Comparison of ENCODE assay signal across 20 cellular contexts in genomic region chr6:42740725-42741124, GRCh38. TPM values are rescaled to one million over a fixed set of nuclear protein-coding genes. Genes with fewer than 3 reads are reported as not detected.
"Had no signal": no experiment of that assay in that cellular context is flagged by ENCODE, and none has a peak within 500 bp of the region (broad histone marks: within the 10 kb centered on the region; RNA-seq: fewer than 3 reads in every experiment).

No MANE protein-coding gene starts in this region.

- ATAC-seq: activated T-helper 17 cell treated with anti-CD3 and anti-CD28 coated beads, Interleukin-2, amount 50 U/mL, for 72 hours; effector memory CD8-positive, alpha-beta T cell; left ventricle myocardium superior; stimulated activated naive CD8-positive, alpha-beta T cell treated with anti-CD3 and anti-CD28 coated beads, Interleukin-15, Interleukin-2, amounts not matched to agents 100 U/mL and 50 U/mL, for 24 hours had no signal

- H3K27me3 ChIP-seq: neural progenitor cell, right atrium auricular region, suprapubic skin, transverse colon, vagina had no signal

- H2AFZ ChIP-seq: neural progenitor cell had no signal

- H3K4me2 ChIP-seq: neural progenitor cell had no signal

- H3K36me3 ChIP-seq: neural progenitor cell, prostate gland, right atrium auricular region, suprapubic skin, transverse colon, vagina had no signal

- DNase-seq: activated CD4-positive, alpha-beta memory T cell treated with anti-CD3 and anti-CD28 coated beads, Interleukin-2, amount 10 ng/mL, durations not matched to agents 7 days and 5 days; activated CD4-positive, alpha-beta T cell treated with anti-CD3 and anti-CD28 coated beads for 48 hours; activated CD4-positive, CD25-positive, alpha-beta regulatory T cell; activated naive CD4-positive, alpha-beta T cell treated with Interleukin-2 at 50 U/mL for 16 hours; activated T-cell treated with anti-CD3 and anti-CD28 coated beads, Interleukin-2, amount 50 U/mL, for 1 hour; anterior cingulate cortex; caudate nucleus; effector memory CD8-positive, alpha-beta T cell; immature natural killer cell; left ventricle myocardium superior; stimulated activated naive CD8-positive, alpha-beta T cell treated with anti-CD3 and anti-CD28 coated beads, Interleukin-15, Interleukin-2, amounts not matched to agents 100 U/mL and 50 U/mL, for 24 hours; T-helper 9 cell; transverse colon had no signal

- H3K4me3 ChIP-seq: neural progenitor cell, prostate gland, right atrium auricular region, suprapubic skin, transverse colon, vagina had no signal

- H3K27ac ChIP-seq: neural progenitor cell, prostate gland, right atrium auricular region, suprapubic skin, transverse colon, vagina had no signal

- H3K4me1 ChIP-seq: prostate gland had no signal

- H3K9me3 ChIP-seq: prostate gland, right atrium auricular region, suprapubic skin, transverse colon, vagina had no signal

RNA-seq across cellular contexts. Expression of gene PRPH2, which starts 18.3 kb away (rescaled TPM):
- total RNA-seq: activated CD4-positive, alpha-beta memory T cell treated with anti-CD3 and anti-CD28 coated beads, Interleukin-2, amount 10 ng/mL, durations not matched to agents 7 days and 5 days; activated T-helper 17 cell treated with anti-CD3 and anti-CD28 coated beads, Interleukin-2, amount 50 U/mL, for 72 hours; mononuclear cell; vagina had no signal
